ENCODE assay signal across 1 cellular context in genomic region chr1:64110924-64111777, GRCh38.
A peak's percentile ranks its signal among the peaks of the same experiment; 100 is the strongest.
TF ChIP-seq lines count a peak whose summit lies in the region.

No MANE protein-coding gene starts in this region.

TF ChIP-seq in SK-N-SH, 30 proteins besides CTCF, POLR2A, EP300 and RAD21 (continued from another document):
- TF ChIP-seq MEF2A (IDR thresholded peaks at IDR 0.05; ENCODE audit: borderline replicate concordance, low read depth) (no peak), GATA2 (CRISPR knock-in tag; IDR thresholded peaks at IDR 0.05) (peak; percentile 95), FOXJ3 (CRISPR knock-in tag; IDR thresholded peaks at IDR 0.05) (peak; percentile 43; the same call in 1 of the 2 replicates), JUND (IDR thresholded peaks at IDR 0.05) (peak; percentile 40), USF1 (IDR thresholded peaks at IDR 0.05; ENCODE audit: borderline replicate concordance, low read depth) (no peak), MAX (IDR thresholded peaks at IDR 0.05; ENCODE audit: low read depth) (0 out of 2 replicates have a peak, but pooled peaks have one; percentile 31), GABPA (IDR thresholded peaks at IDR 0.05; ENCODE audit: low read depth) (no peak), MXI1 (IDR thresholded peaks at IDR 0.05; ENCODE audit: low read depth, low read length) (peak; percentile 67), FOXM1 (IDR thresholded peaks at IDR 0.05; ENCODE audit: low read depth) (0 out of 2 replicates have a peak, but pooled peaks have one; percentile 62), TAF1 (IDR thresholded peaks at IDR 0.05; ENCODE audit: borderline replicate concordance, low read depth, low read length) (no peak), FOSL2 (IDR thresholded peaks at IDR 0.05; ENCODE audit: borderline replicate concordance, low read depth) (peak; percentile 7; the same call in 1 of the 2 replicates), RCOR1 (IDR thresholded peaks at IDR 0.05; ENCODE audit: low read length) (peak; percentile 92), TEAD4 (IDR thresholded peaks at IDR 0.05; ENCODE audit: borderline replicate concordance, insufficient read depth) (peak; percentile 69), NFIC (IDR thresholded peaks at IDR 0.05; ENCODE audit: borderline replicate concordance) (peak; percentile 55; the same call in 1 of the 2 replicates), POLR2AphosphoS5 (IDR thresholded peaks at IDR 0.05; ENCODE audit: low read depth, low read length) (peak; percentile 27; the same call in 1 of the 2 replicates), RFX5 (IDR thresholded peaks at IDR 0.05; ENCODE audit: low read length) (no peak; the same call in 1 of the 2 replicates)
- TF ChIP-seq, protein P1, sequence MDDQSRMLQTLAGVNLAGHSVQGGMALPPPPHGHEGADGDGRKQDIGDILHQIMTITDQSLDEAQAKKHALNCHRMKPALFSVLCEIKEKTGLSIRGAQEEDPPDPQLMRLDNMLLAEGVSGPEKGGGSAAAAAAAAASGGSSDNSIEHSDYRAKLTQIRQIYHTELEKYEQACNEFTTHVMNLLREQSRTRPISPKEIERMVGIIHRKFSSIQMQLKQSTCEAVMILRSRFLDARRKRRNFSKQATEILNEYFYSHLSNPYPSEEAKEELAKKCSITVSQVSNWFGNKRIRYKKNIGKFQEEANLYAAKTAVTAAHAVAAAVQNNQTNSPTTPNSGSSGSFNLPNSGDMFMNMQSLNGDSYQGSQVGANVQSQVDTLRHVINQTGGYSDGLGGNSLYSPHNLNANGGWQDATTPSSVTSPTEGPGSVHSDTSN (IDR thresholded peaks at IDR 0.05): peak; percentile 68; the same call in 1 of the 2 replicates
- TF ChIP-seq, protein P2, sequence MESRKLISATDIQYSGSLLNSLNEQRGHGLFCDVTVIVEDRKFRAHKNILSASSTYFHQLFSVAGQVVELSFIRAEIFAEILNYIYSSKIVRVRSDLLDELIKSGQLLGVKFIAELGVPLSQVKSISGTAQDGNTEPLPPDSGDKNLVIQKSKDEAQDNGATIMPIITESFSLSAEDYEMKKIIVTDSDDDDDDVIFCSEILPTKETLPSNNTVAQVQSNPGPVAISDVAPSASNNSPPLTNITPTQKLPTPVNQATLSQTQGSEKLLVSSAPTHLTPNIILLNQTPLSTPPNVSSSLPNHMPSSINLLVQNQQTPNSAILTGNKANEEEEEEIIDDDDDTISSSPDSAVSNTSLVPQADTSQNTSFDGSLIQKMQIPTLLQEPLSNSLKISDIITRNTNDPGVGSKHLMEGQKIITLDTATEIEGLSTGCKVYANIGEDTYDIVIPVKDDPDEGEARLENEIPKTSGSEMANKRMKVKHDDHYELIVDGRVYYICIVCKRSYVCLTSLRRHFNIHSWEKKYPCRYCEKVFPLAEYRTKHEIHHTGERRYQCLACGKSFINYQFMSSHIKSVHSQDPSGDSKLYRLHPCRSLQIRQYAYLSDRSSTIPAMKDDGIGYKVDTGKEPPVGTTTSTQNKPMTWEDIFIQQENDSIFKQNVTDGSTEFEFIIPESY (IDR thresholded peaks at IDR 0.05; ENCODE audit: borderline replicate concordance, low read depth): 0 out of 2 replicates have a peak, but pooled peaks have one; percentile 18
